In genomic region chr5:115557667-115558387, GRCh38 we compare ENCODE assay signal across 11 cellular contexts. TPM values are rescaled to one million over a fixed set of nuclear protein-coding genes. Genes with fewer than 3 reads are reported as not detected.
A peak's percentile ranks its signal among the peaks of the same experiment; 100 is the strongest.
DNase-seq lines count a peak whose midpoint lies in the region; ATAC-seq, FAIRE-seq and TF ChIP-seq lines count a peak whose summit lies in the region.
"Had no signal": no experiment of that assay in that cellular context is flagged by ENCODE, and none has a peak within 500 bp of the region (broad histone marks: within the 10 kb centered on the region; RNA-seq: fewer than 3 reads in every experiment).

No MANE protein-coding gene starts in this region.

- TF ChIP-seq CTCF in mammary epithelial cell (conservative IDR thresholded peaks at IDR 0.05 in 1 of 2, IDR thresholded peaks at IDR 0.05 in 1 of 2; ENCODE audit: extremely low read depth in 1 of 2, insufficient read depth in 1 of 2, low read depth in 1 of 2, low read length in 2 of 2) (no peak), MCF 10A (IDR thresholded peaks at IDR 0.05; ENCODE audit: unreplicated experiment) (no peak), chondrocyte (IDR thresholded peaks at IDR 0.05) (no peak), HepG2 (CRISPR knock-in tag; IDR thresholded peaks at IDR 0.05) (no peak)

- dilution Hi-C loops in mammary epithelial cell (cut with HindIII; ENCODE audit: low sequenced_read_pairs) = no loop called here

- 45% methylated on average over 3 of the region's 3 CpGs for WGBS in mammary epithelial cell (ENCODE audit: low coverage, missing lambda C conversion rate)
- WGBS in HepG2 (ENCODE audit: low lambda C conversion rate) = 91% methylated on average over 3 of the region's 3 CpGs

- H3K27ac Mint-ChIP-seq in MCF 10A (ENCODE audit: low read depth, unreplicated experiment) = no peak overlapping the region
- peak overlapping the region; percentile 53 for H3K27ac Mint-ChIP-seq in chondrocyte (ENCODE audit: unreplicated experiment)
- H3K27ac Mint-ChIP-seq: T-helper 2 cell treated with Interferon-gamma antibody and Interleukin-4, amounts not matched to agents 5 μg/mL and 100 μg/mL, for 36 hours had no signal

- ATAC-seq in HepG2 = no peak; the same call in 1 of the 3 replicates
- ATAC-seq in GM18870 (IDR thresholded peaks at IDR 0.05; ENCODE audit: unreplicated experiment) = no peak

- H3K4me3 Mint-ChIP-seq in MCF 10A (ENCODE audit: unreplicated experiment) (no peak overlapping the region), chondrocyte (ENCODE audit: unreplicated experiment) (no peak overlapping the region)
- H3K4me3 Mint-ChIP-seq: T-helper 2 cell treated with Interferon-gamma antibody and Interleukin-4, amounts not matched to agents 5 μg/mL and 100 μg/mL, for 36 hours had no signal

- no peaks in the 10 kb centered on the region for H3K27me3 ChIP-seq in mammary epithelial cell (ENCODE audit: insufficient read depth, low read length)
- peaks cover 0 to 2% of the 10 kb centered on the region in 2 experiments; a peak in 1 of 5 replicates for H3K27me3 ChIP-seq in HepG2 (ENCODE audit: control insufficient read depth in 1 of 2, insufficient read depth in 2 of 2, low read length in 2 of 2)

- H3K4me2 ChIP-seq in mammary epithelial cell (ENCODE audit: insufficient read depth, low read depth, low read length) (no peak overlapping the region), HepG2 (ENCODE audit: low read depth, low read length) (0 out of 2 replicates have a peak overlapping the region, but pooled peaks have one; percentile 7)

- FAIRE-seq in HepG2 (lab: Jason Lieb, UNC) = no peak

- H3K36me3 ChIP-seq in mammary epithelial cell (ENCODE audit: insufficient read depth, low read length) (no peaks in the 10 kb centered on the region), HepG2 (replicated peaks in 1 of 2; ENCODE audit: control insufficient read depth in 1 of 2, insufficient read depth in 2 of 2, low read length in 2 of 2) (no peaks in the 10 kb centered on the region)

- DNase-seq in mammary epithelial cell (no peak), MCF 10A (ENCODE audit: unreplicated experiment) (no peak), chondrocyte (ENCODE audit: low spot score) (no peak), HepG2 (ENCODE audit: low spot score) (peak; percentile 3), AML-193 (lab: John Stamatoyannopoulos, UW) (no peak), NOMO-1 treated with DMSO at 0.1 percent for 48 hours (lab: John Stamatoyannopoulos, UW; ENCODE audit: unreplicated experiment) (no peak)
- DNase-seq in activated naive CD4-positive, alpha-beta T cell treated with Interleukin-2 at 50 U/mL for 16 hours = no peak
- DNase-seq: mesendoderm, NCI-H1092 had no signal

- H4K20me1 ChIP-seq in mammary epithelial cell (ENCODE audit: insufficient read depth, low read length) (no peaks in the 10 kb centered on the region), HepG2 (ENCODE audit: insufficient read depth, low read length) (no peaks in the 10 kb centered on the region)

- peaks cover 10% of the 10 kb centered on the region for H3K4me1 ChIP-seq in mammary epithelial cell (ENCODE audit: insufficient read depth, low read length)
- peaks cover 11% of the 10 kb centered on the region for H3K4me1 ChIP-seq in HepG2 (ENCODE audit: insufficient read depth, low read length)

- H3K4me1 Mint-ChIP-seq in MCF 10A (ENCODE audit: insufficient read depth, unreplicated experiment) = peaks cover 34% of the 10 kb centered on the region
- H3K4me1 Mint-ChIP-seq in chondrocyte (ENCODE audit: low read depth) = peaks cover 14% of the 10 kb centered on the region

- POLR2A ChIA-PET in MCF 10A (lab: Yijun Ruan, JAX) (interaction anchor here (0.7 kb wide), 1 partner anchor 23 kb away, joined by 4 read pairs; no protein-coding TSS in a partner anchor), HepG2 (lab: Yijun Ruan, JAX) (no interaction called here)

- H3K4me3 ChIP-seq in mammary epithelial cell (replicated peaks in 1 of 3; ENCODE audit: insufficient read depth in 1 of 3, low read depth in 2 of 3, low read length in 3 of 3) (no peak overlapping the region), HepG2 (replicated peaks in 1 of 3; ENCODE audit: insufficient read depth in 1 of 3, low read depth in 2 of 3, low read length in 3 of 3) (no peak overlapping the region)

- H3K9me3 ChIP-seq in mammary epithelial cell (replicated peaks; ENCODE audit: insufficient read depth, low read length) = no peaks in the 10 kb centered on the region
- no peaks in the 10 kb centered on the region for H3K9me3 ChIP-seq in HepG2 (ENCODE audit: low read length)

- H3K27me3 Mint-ChIP-seq in MCF 10A (ENCODE audit: insufficient read depth, unreplicated experiment) (no peaks in the 10 kb centered on the region), chondrocyte (ENCODE audit: low read depth) (no peaks in the 10 kb centered on the region)

- H2AFZ ChIP-seq in mammary epithelial cell (ENCODE audit: low read depth, low read length) (peak overlapping the region; percentile 44), HepG2 (ENCODE audit: low read length) (no peak overlapping the region)

- no peak overlapping the region for H3K9ac ChIP-seq in mammary epithelial cell (ENCODE audit: insufficient read depth, low read length)
- H3K9ac ChIP-seq in HepG2 (ENCODE audit: insufficient read depth, low read depth, low read length) = no peak overlapping the region

- intact Hi-C loops in mammary epithelial cell (cut with micrococcal nuclease) = no loop called here
- intact Hi-C loops in MCF 10A (cut with micrococcal nuclease) = no loop called here
- intact Hi-C loops in HepG2 (cut with micrococcal nuclease; ENCODE audit: unreplicated experiment) = no loop called here

- H3K27ac ChIP-seq in mammary epithelial cell (ENCODE audit: insufficient read depth, low read depth, low read length) = no peak overlapping the region
- no peak overlapping the region for H3K27ac ChIP-seq in HepG2 (ENCODE audit: extremely low read length, insufficient read depth, low read length)

- H3K36me3 Mint-ChIP-seq in MCF 10A (ENCODE audit: insufficient read depth, unreplicated experiment) = no peaks in the 10 kb centered on the region
- no peaks in the 10 kb centered on the region for H3K36me3 Mint-ChIP-seq in chondrocyte (ENCODE audit: low read depth)

- BruUV-seq in mammary epithelial cell (replicated peaks; lab: Mats Ljungman, UMichigan) = no TSS peak
- BruUV-seq in MCF 10A (replicated peaks; lab: Mats Ljungman, UMichigan) = no TSS peak
- no TSS peak for BruUV-seq in HepG2 (replicated peaks; lab: Mats Ljungman, UMichigan)

- no peak for TF ChIP-seq RAD21 in HepG2 (CRISPR knock-in tag; IDR thresholded peaks at IDR 0.05)

- TF ChIP-seq POLR2A in HepG2 (IDR thresholded peaks at IDR 0.05; ENCODE audit: insufficient read depth in 1 of 2, low read depth in 2 of 2, low read length in 2 of 2) = no peak

- CTCF ChIA-PET in mammary epithelial cell (lab: Charles Lee; ENCODE audit: low non-redundant PET) (no interaction called here), MCF 10A (lab: Yijun Ruan, JAX) (interaction anchor here (0.6 to 0.7 kb wide), 4 partner anchors 24 to 504 kb away, joined by 3 to 6 read pairs (median 3); no protein-coding TSS in a partner anchor), HepG2 (lab: Yijun Ruan, JAX; ENCODE audit: low intra/inter-chr PET ratio, low total read pairs) (no interaction called here)

- no peaks in the 10 kb centered on the region for H3K79me2 ChIP-seq in mammary epithelial cell (ENCODE audit: insufficient read depth, low read length)
- H3K79me2 ChIP-seq in HepG2 (ENCODE audit: insufficient read depth, low read length) = no peaks in the 10 kb centered on the region

- H3K9me3 Mint-ChIP-seq in MCF 10A (ENCODE audit: unreplicated experiment) (no peaks in the 10 kb centered on the region), chondrocyte (ENCODE audit: low read depth) (no peaks in the 10 kb centered on the region)
- H3K9me3 Mint-ChIP-seq: T-helper 2 cell treated with Interferon-gamma antibody and Interleukin-4, amounts not matched to agents 5 μg/mL and 100 μg/mL, for 36 hours had no signal

- TF ChIP-seq EP300 in HepG2 (IDR thresholded peaks at IDR 0.05; ENCODE audit: low read depth in 2 of 2, low read length in 2 of 2) = no peak
- TF ChIP-seq EP300 in HepG2 (CRISPR knock-in tag; IDR thresholded peaks at IDR 0.05; ENCODE audit: borderline replicate concordance) = no peak

- in situ Hi-C loops in mammary epithelial cell (cut with MboI; ENCODE audit: low sequenced_read_pairs in 2 of 2) = no loop called here
- in situ Hi-C loops in HepG2 (cut with HindIII; ENCODE audit: extremely low pct_ligation_motif_present, low pct_unique_long_range_greater_than_20kb) = no loop called here

RNA-seq across cellular contexts. Expression of gene FEM1C, which starts 13.3 kb away (rescaled TPM):
- total RNA-seq in mammary epithelial cell (10 to 100 TPM; 15.1 to 15.2 TPM), MCF 10A (2022) (10.3 and 12.2 TPM in 2 replicates), chondrocyte (14.8 to 15.4 TPM (median 14.8 TPM) in 3 replicates), HepG2 (2016; rRNA removed; fragmentation: Illumina TruSeq; extraction: Trizol) (5.5 and 11.1 TPM in 2 replicates)
- polyA plus RNA-seq in mammary epithelial cell (7.3 TPM), HepG2 (2011; rRNA removed) (6.1 and 8.3 TPM in 2 replicates)
- 18.1 TPM for polyA minus RNA-seq in mammary epithelial cell
- total RNA-seq in HepG2 (2016; cell fraction: cytosol; rRNA removed; fragmentation: Illumina TruSeq; extraction: Trizol; ENCODE audit: low read depth) = 0.61 and 0.62 TPM in 2 replicates
- total RNA-seq in HepG2 (2016; cell fraction: insoluble cytoplasmic fraction; rRNA removed; fragmentation: Illumina TruSeq; extraction: Trizol) = 5.9 and 10.2 TPM in 2 replicates
- 3.9 and 4.5 TPM in 2 replicates for total RNA-seq in HepG2 (2016; cell fraction: membrane; rRNA removed; fragmentation: Illumina TruSeq; extraction: Trizol)
- total RNA-seq in HepG2 (2016; cell fraction: nucleus; rRNA removed; fragmentation: Illumina TruSeq; extraction: Trizol) = 10.2 and 10.6 TPM in 2 replicates
- polyA plus RNA-seq in HepG2 (2011; cell fraction: cytosol; rRNA removed) = 2.9 and 4.4 TPM in 2 replicates
- polyA plus RNA-seq in HepG2 (2011; cell fraction: nucleus; rRNA removed) = 4.6 and 5.1 TPM in 2 replicates
- polyA plus RNA-seq in HepG2 (2012) = 7.4 and 8.4 TPM in 2 replicates
- polyA plus RNA-seq in HepG2 (2016; cell fraction: cytosol; fragmentation: Illumina TruSeq; extraction: Trizol; ENCODE audit: low read depth) = 0.19 and 0.23 TPM in 2 replicates
- 6.5 and 7.0 TPM in 2 replicates for polyA plus RNA-seq in HepG2 (2016; cell fraction: insoluble cytoplasmic fraction; fragmentation: Illumina TruSeq; extraction: Trizol; ENCODE audit: low read depth)
- 1.5 and 1.7 TPM in 2 replicates for polyA plus RNA-seq in HepG2 (2016; cell fraction: membrane; fragmentation: Illumina TruSeq; extraction: Trizol; ENCODE audit: low read depth)
- 12.4 and 13.4 TPM in 2 replicates for polyA plus RNA-seq in HepG2 (2016; cell fraction: nucleus; fragmentation: Illumina TruSeq; extraction: Trizol; ENCODE audit: insufficient read depth, low read depth)
- 6.1 and 8.3 TPM in 2 replicates for polyA minus RNA-seq in HepG2 (2011; rRNA and poly(A)+ RNA removed; ENCODE audit: low replicate concordance)
- polyA minus RNA-seq in HepG2 (2011; cell fraction: cytosol; rRNA and poly(A)+ RNA removed) = 9.9 and 11.2 TPM in 2 replicates
- 17.0 and 21.4 TPM in 2 replicates for polyA minus RNA-seq in HepG2 (2011; cell fraction: nucleus; rRNA and poly(A)+ RNA removed)

RNA-seq across cellular contexts. Expression of gene TICAM2, which starts 44.5 kb away (rescaled TPM):
- under 1 TPM; 0.83 to 0.96 TPM for total RNA-seq in mammary epithelial cell
- 0.23 TPM for polyA plus RNA-seq in mammary epithelial cell
- polyA minus RNA-seq in mammary epithelial cell = not detected
- total RNA-seq in MCF 10A (2022) = 3.7 and 8.3 TPM in 2 replicates
- 3.2 to 4.7 TPM (median 4.0 TPM) in 3 replicates for total RNA-seq in chondrocyte
- 0.04 TPM in 1 of 2 replicates, not detected in the other for total RNA-seq in HepG2 (2016; rRNA removed; fragmentation: Illumina TruSeq; extraction: Trizol)
- not detected in 2 replicates for total RNA-seq in HepG2 (2016; cell fraction: cytosol; rRNA removed; fragmentation: Illumina TruSeq; extraction: Trizol; ENCODE audit: low read depth)
- total RNA-seq in HepG2 (2016; cell fraction: insoluble cytoplasmic fraction; rRNA removed; fragmentation: Illumina TruSeq; extraction: Trizol) = 0.06 TPM in 1 of 2 replicates, not detected in the other
- total RNA-seq in HepG2 (2016; cell fraction: membrane; rRNA removed; fragmentation: Illumina TruSeq; extraction: Trizol) = 0.06 TPM in 1 of 2 replicates, not detected in the other
- total RNA-seq in HepG2 (2016; cell fraction: nucleus; rRNA removed; fragmentation: Illumina TruSeq; extraction: Trizol) = not detected in 2 replicates
- polyA plus RNA-seq in HepG2 (2011; rRNA removed) = not detected in 2 replicates
- polyA plus RNA-seq in HepG2 (2011; cell fraction: cytosol; rRNA removed) = not detected in 2 replicates
- polyA plus RNA-seq in HepG2 (2011; cell fraction: nucleus; rRNA removed) = 0.09 and 0.13 TPM in 2 replicates
- not detected in 2 replicates for polyA plus RNA-seq in HepG2 (2012)
- polyA plus RNA-seq in HepG2 (2016; cell fraction: cytosol; fragmentation: Illumina TruSeq; extraction: Trizol; ENCODE audit: low read depth) = not detected in 2 replicates
- not detected in 2 replicates for polyA plus RNA-seq in HepG2 (2016; cell fraction: insoluble cytoplasmic fraction; fragmentation: Illumina TruSeq; extraction: Trizol; ENCODE audit: low read depth)
- polyA plus RNA-seq in HepG2 (2016; cell fraction: membrane; fragmentation: Illumina TruSeq; extraction: Trizol; ENCODE audit: low read depth) = not detected in 2 replicates
- not detected in 2 replicates for polyA plus RNA-seq in HepG2 (2016; cell fraction: nucleus; fragmentation: Illumina TruSeq; extraction: Trizol; ENCODE audit: insufficient read depth, low read depth)
- 0.12 TPM in 1 of 2 replicates, not detected in the other for polyA minus RNA-seq in HepG2 (2011; rRNA and poly(A)+ RNA removed; ENCODE audit: low replicate concordance)
- not detected in 2 replicates for polyA minus RNA-seq in HepG2 (2011; cell fraction: cytosol; rRNA and poly(A)+ RNA removed)
- polyA minus RNA-seq in HepG2 (2011; cell fraction: nucleus; rRNA and poly(A)+ RNA removed) = 0.26 and 0.99 TPM in 2 replicates
